8 cellular contexts compared by ENCODE assay signal in the genomic region with DNA sequence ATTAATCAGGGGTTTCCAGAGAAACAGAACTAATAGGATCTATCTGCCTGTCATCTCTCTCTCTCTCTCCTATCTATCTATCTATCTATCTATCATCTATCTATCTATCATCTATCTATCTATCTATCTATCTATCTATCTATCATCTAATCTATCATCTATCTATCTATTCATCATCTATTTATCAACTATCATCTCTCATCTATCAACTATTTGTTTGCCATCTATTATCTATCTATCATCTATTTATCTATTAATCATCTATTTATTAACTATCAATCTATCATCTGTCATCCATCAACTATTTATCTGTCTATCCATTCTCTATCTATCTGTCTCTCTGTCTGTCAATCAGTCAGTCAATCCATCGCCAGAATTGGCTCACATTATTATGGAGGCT.
"Had no signal": no experiment of that assay in that cellular context is flagged by ENCODE, and none has a peak within 500 bp of the region (broad histone marks: within the 10 kb centered on the region; RNA-seq: fewer than 3 reads in every experiment).

No MANE protein-coding gene starts in this region.

- ATAC-seq: GM12878 had no signal

- H3K4me3 ChIP-seq: GM12878 had no signal

- FAIRE-seq: G401.6, GM12878, GM12891, GM12892, GM18507, GM19239 had no signal

- DNase-seq: GDM1, GF-D8 had no signal
